ENCODE assay signal across 29 cellular contexts in the genomic region with DNA sequence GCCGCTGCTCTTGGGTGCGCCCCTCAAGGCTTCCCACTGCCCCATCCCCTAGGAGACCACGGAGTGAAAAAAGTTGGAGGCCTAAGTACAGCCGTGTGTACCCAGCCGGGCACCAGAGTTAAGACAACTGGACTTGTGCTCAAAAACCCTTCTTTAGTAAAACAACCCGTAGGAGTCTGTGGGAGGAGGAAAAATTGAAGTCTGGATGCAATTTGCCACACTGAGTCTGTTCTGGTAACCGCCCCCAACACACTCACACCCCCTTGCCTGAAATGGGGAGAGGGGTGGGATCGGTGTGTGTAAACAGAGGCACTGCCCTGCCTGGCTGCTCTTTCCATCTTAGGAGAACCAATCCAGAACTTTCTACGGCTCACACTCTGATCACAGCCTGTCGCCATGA.
"Had no signal": no experiment of that assay in that cellular context is flagged by ENCODE, and none has a peak within 500 bp of the region (broad histone marks: within the 10 kb centered on the region; RNA-seq: fewer than 3 reads in every experiment).

No MANE protein-coding gene starts in this region.

- H3K4me3 ChIP-seq: ascending aorta, breast epithelium, cardiac muscle cell, coronary artery, esophagus muscularis mucosa, gastrocnemius medialis had no signal

- H3K27ac Mint-ChIP-seq: activated CD4-positive, alpha-beta memory T cell treated with anti-CD3 and anti-CD28 coated beads for 36 hours; activated CD4-positive, alpha-beta T cell treated with anti-CD3 and anti-CD28 coated beads for 36 hours; activated CD4-positive, alpha-beta T cell treated with anti-CD3 and anti-CD28 coated beads, Interleukin-2, amount 10 ng/mL, durations not matched to agents 24 days and 14 days; activated naive CD4-positive, alpha-beta T cell treated with anti-CD3 and anti-CD28 coated beads, Interleukin-2, amount 10 ng/mL, durations not matched to agents 7 days and 5 days; activated naive CD4-positive, alpha-beta T cell treated with anti-CD3 and anti-CD28 coated beads, Interleukin-2, amount 50 U/mL, for 72 hours; activated naive CD8-positive, alpha-beta T cell treated with anti-CD3 and anti-CD28 coated beads, Interleukin-2, amount 10 ng/mL, durations not matched to agents 7 days and 5 days; activated T-cell treated with anti-CD3 and anti-CD28 coated beads, Interleukin-2, amount 50 U/mL, for 24 hours; activated T-cell treated with anti-CD3 and anti-CD28 coated beads, Interleukin-2, amount 50 U/mL, for 72 hours; brain; dendritic cell treated with granulocyte-macrophage colony-stimulating factor and Interleukin-4, amounts not matched to agents 40 ng/mL and 50 ng/mL, for 4 days had no signal

- H3K9me3 Mint-ChIP-seq: activated CD4-positive, alpha-beta memory T cell treated with anti-CD3 and anti-CD28 coated beads for 36 hours; activated CD4-positive, alpha-beta T cell treated with anti-CD3 and anti-CD28 coated beads, Interleukin-2, amount 10 ng/mL, durations not matched to agents 24 days and 14 days; activated naive CD4-positive, alpha-beta T cell treated with anti-CD3 and anti-CD28 coated beads, Interleukin-2, amount 10 ng/mL, durations not matched to agents 7 days and 5 days; activated naive CD4-positive, alpha-beta T cell treated with anti-CD3 and anti-CD28 coated beads, Interleukin-2, amount 50 U/mL, for 72 hours; activated T-cell treated with anti-CD3 and anti-CD28 coated beads, Interleukin-2, amount 50 U/mL, for 24 hours; activated T-cell treated with anti-CD3 and anti-CD28 coated beads, Interleukin-2, amount 50 U/mL, for 72 hours; brain; central memory CD8-positive, alpha-beta T cell; dendritic cell treated with granulocyte-macrophage colony-stimulating factor and Interleukin-4, amounts not matched to agents 40 ng/mL and 50 ng/mL, for 4 days had no signal

- H3K36me3 Mint-ChIP-seq: activated CD4-positive, alpha-beta memory T cell treated with anti-CD3 and anti-CD28 coated beads for 36 hours; activated naive CD4-positive, alpha-beta T cell treated with anti-CD3 and anti-CD28 coated beads, Interleukin-2, amount 10 ng/mL, durations not matched to agents 7 days and 5 days; activated naive CD4-positive, alpha-beta T cell treated with anti-CD3 and anti-CD28 coated beads, Interleukin-2, amount 50 U/mL, for 72 hours; brain had no signal

- H3K4me1 ChIP-seq: ascending aorta, breast epithelium, foreskin keratinocyte had no signal

- H3K36me3 ChIP-seq: ascending aorta, breast epithelium, cardiac muscle cell, esophagus muscularis mucosa, gastrocnemius medialis had no signal

- H3K4me3 Mint-ChIP-seq: activated CD4-positive, alpha-beta memory T cell treated with anti-CD3 and anti-CD28 coated beads for 36 hours; activated CD4-positive, alpha-beta T cell treated with anti-CD3 and anti-CD28 coated beads for 36 hours; activated CD4-positive, alpha-beta T cell treated with anti-CD3 and anti-CD28 coated beads, Interleukin-2, amount 10 ng/mL, durations not matched to agents 24 days and 14 days; activated naive CD4-positive, alpha-beta T cell treated with anti-CD3 and anti-CD28 coated beads, Interleukin-2, amount 10 ng/mL, durations not matched to agents 7 days and 5 days; activated naive CD8-positive, alpha-beta T cell treated with anti-CD3 and anti-CD28 coated beads, Interleukin-2, amount 10 ng/mL, durations not matched to agents 7 days and 5 days; activated T-cell treated with anti-CD3 and anti-CD28 coated beads, Interleukin-2, amount 50 U/mL, for 24 hours; activated T-cell treated with anti-CD3 and anti-CD28 coated beads, Interleukin-2, amount 50 U/mL, for 72 hours; brain; central memory CD8-positive, alpha-beta T cell; dendritic cell treated with granulocyte-macrophage colony-stimulating factor and Interleukin-4, amounts not matched to agents 40 ng/mL and 50 ng/mL, for 4 days had no signal

- H3K9me3 ChIP-seq: ascending aorta, breast epithelium, esophagus muscularis mucosa, gastrocnemius medialis had no signal

- H3K27me3 Mint-ChIP-seq: activated CD4-positive, alpha-beta T cell treated with anti-CD3 and anti-CD28 coated beads for 36 hours; brain had no signal

- H3K27me3 ChIP-seq: ascending aorta, breast epithelium, cardiac muscle cell, dorsolateral prefrontal cortex, esophagus muscularis mucosa, foreskin keratinocyte, gastrocnemius medialis had no signal

- DNase-seq: activated CD4-positive, alpha-beta memory T cell treated with anti-CD3 and anti-CD28 coated beads for 36 hours; activated CD4-positive, alpha-beta T cell treated with anti-CD3 and anti-CD28 coated beads for 36 hours; activated CD4-positive, alpha-beta T cell treated with anti-CD3 and anti-CD28 coated beads, Interleukin-2, amount 10 ng/mL, durations not matched to agents 24 days and 14 days; activated CD4-positive, CD25-positive, alpha-beta regulatory T cell; activated CD4-positive, CD25-positive, alpha-beta regulatory T cell treated with anti-CD3 and anti-CD28 coated beads, Interleukin-2, amount 50 U/mL, for 72 hours; activated CD8-positive, alpha-beta memory T cell treated with anti-CD3 and anti-CD28 coated beads, Interleukin-2, amount 50 U/mL, for 48 hours; activated gamma-delta T cell; activated naive CD4-positive, alpha-beta T cell; activated naive CD4-positive, alpha-beta T cell treated with anti-CD3 and anti-CD28 coated beads, Interleukin-2, amount 10 ng/mL, durations not matched to agents 7 days and 5 days; activated naive CD8-positive, alpha-beta T cell treated with anti-CD3 and anti-CD28 coated beads, Interleukin-2, amount 10 ng/mL, durations not matched to agents 7 days and 5 days; activated T-cell treated with anti-CD3 and anti-CD28 coated beads for 4 hours; activated T-cell treated with anti-CD3 and anti-CD28 coated beads, Interleukin-2, amount 50 U/mL, for 24 hours; activated T-cell treated with anti-CD3 and anti-CD28 coated beads, Interleukin-2, amount 50 U/mL, for 72 hours; effector memory CD4-positive, alpha-beta T cell; erythroblast; foreskin keratinocyte; gastrocnemius medialis; glutamatergic neuron; T-helper 2 cell had no signal

- H3K27ac ChIP-seq: ascending aorta, breast epithelium, cardiac muscle cell, coronary artery, esophagus muscularis mucosa, foreskin keratinocyte had no signal

- ATAC-seq: activated CD4-positive, alpha-beta T cell treated with anti-CD3 and anti-CD28 coated beads for 36 hours; activated naive CD4-positive, alpha-beta T cell treated with anti-CD3 and anti-CD28 coated beads, Interleukin-2, amount 50 U/mL, for 72 hours; activated T-cell treated with anti-CD3 and anti-CD28 coated beads, Interleukin-2, amount 50 U/mL, for 72 hours; foreskin keratinocyte; gastrocnemius medialis had no signal

- H3K4me1 Mint-ChIP-seq: activated CD4-positive, alpha-beta T cell treated with anti-CD3 and anti-CD28 coated beads for 36 hours; brain; central memory CD8-positive, alpha-beta T cell had no signal
